In the genomic region with DNA sequence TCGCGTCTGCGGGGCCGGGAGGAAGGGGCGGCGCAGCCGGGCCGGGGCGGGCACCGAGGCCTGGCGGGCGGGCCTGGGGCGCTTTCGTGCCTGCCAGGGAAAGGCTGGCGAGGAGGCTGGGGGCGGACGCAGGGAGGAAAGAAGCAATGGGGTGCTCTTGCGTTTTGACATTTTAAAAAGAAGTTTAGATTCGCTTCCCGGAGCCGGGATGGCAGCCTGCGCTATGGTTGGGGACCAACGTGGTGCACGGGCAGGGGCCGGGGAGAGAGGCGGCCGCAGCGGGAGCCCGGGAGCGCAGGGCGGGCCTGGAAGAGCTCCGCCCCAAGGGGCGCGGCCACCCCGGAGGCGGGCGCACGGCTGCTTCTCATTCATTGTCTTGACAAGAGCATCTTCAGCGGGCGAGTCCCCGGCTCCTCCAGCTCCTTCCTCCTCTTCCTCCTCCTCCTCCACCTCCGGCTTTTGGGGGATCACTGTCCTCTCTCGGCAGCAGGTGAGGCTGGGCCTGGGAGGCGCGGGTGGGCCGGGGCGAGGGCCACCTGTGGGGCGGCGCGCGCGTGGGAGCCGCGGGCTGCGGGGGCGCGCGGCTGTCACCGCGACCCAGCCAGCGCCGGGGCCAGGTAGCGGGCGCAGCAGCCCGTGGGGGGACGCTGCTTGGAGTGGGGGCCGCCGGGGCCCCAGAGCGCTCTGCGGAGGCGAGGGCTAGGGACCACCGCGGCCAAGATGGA, we compare ENCODE assay signal across 8 cellular contexts. TPM values are rescaled to one million over a fixed set of nuclear protein-coding genes. Genes with fewer than 3 reads are reported as not detected.
DNase-seq lines count a peak whose midpoint lies in the region; ATAC-seq and TF ChIP-seq lines count a peak whose summit lies in the region.

A gene (plus strand): TSS at position 367 of the 725 bp plus-strand sequence. CDS start 1,608 bp downstream, outside the sequence.

- POLR2A ChIA-PET in A673 (lab: Charles Lee; ENCODE audit: low non-redundant PET) = no interaction called here
- POLR2A ChIA-PET in activated CD4-positive, alpha-beta memory T cell treated with anti-CD3 and anti-CD28 coated beads for 36 hours (lab: Charles Lee) = interaction anchor here (0.8 to 2.7 kb wide), 10 partner anchors 60 to 247 kb away, joined by 3 to 10 read pairs (median 4); a partner anchor contains a TSS

- no peaks in the 10 kb centered on the region for H3K9me3 ChIP-seq in A673 (ENCODE audit: low read depth, low read length, poor library complexity, severe bottlenecking)

- no peaks in the 10 kb centered on the region for H3K9me3 Mint-ChIP-seq in activated CD4-positive, alpha-beta memory T cell treated with anti-CD3 and anti-CD28 coated beads for 36 hours
- H3K9me3 Mint-ChIP-seq in memory B cell = no peaks in the 10 kb centered on the region

- H3K27me3 Mint-ChIP-seq in activated CD4-positive, alpha-beta memory T cell treated with anti-CD3 and anti-CD28 coated beads for 36 hours = no peaks in the 10 kb centered on the region
- H3K27me3 Mint-ChIP-seq in memory B cell = no peaks in the 10 kb centered on the region

- H3K4me1 ChIP-seq in A673 (ENCODE audit: insufficient read depth, low read length, poor library complexity, severe bottlenecking) = no peaks in the 10 kb centered on the region

- H3K4me3 Mint-ChIP-seq in activated CD4-positive, alpha-beta memory T cell treated with anti-CD3 and anti-CD28 coated beads for 36 hours = peak within 1 kb of the TSS; percentile 100
- peak within 1 kb of the TSS; percentile 97 for H3K4me3 Mint-ChIP-seq in memory B cell

- peak within 1 kb of the TSS; percentile 59 for H3K4me3 ChIP-seq in A673 (ENCODE audit: low read depth, low read length, poor library complexity, severe bottlenecking)

- no TSS peak for BruUV-seq in A673 (replicated peaks; lab: Mats Ljungman, UMichigan)

- peak; percentile 87 for DNase-seq in A673 (ENCODE audit: low spot score)
- peak; percentile 6 for DNase-seq in NCI-H748 treated with DMSO at 0.1 percent for 48 hours (lab: John Stamatoyannopoulos, UW)
- peak; percentile 92 for DNase-seq in activated CD4-positive, alpha-beta memory T cell treated with anti-CD3 and anti-CD28 coated beads for 36 hours
- peak; percentile 77 for DNase-seq in effector CD4-positive, alpha-beta T cell
- peak; percentile 75 to 84 for DNase-seq in memory B cell (ENCODE audit: low spot score in 2 of 2)
- DNase-seq in stimulated activated CD4-positive, alpha-beta T cell treated with anti-CD3 and anti-CD28 coated beads, TNF-alpha, amount 100 ng/mL, for 48 hours (ENCODE audit: low read depth in 3 of 3) = peak; percentile 74 to 88 (median 76)

- peaks cover 24% of the 10 kb centered on the region for H3K4me1 Mint-ChIP-seq in activated CD4-positive, alpha-beta memory T cell treated with anti-CD3 and anti-CD28 coated beads for 36 hours (ENCODE audit: low read depth)
- H3K4me1 Mint-ChIP-seq in memory B cell = peaks cover 29% of the 10 kb centered on the region

- ATAC-seq in GM18520 (IDR thresholded peaks at IDR 0.05; ENCODE audit: unreplicated experiment) (peak; percentile 33), HG03196 (IDR thresholded peaks at IDR 0.05; ENCODE audit: unreplicated experiment) (peak; percentile 38), memory B cell (ENCODE audit: low read depth) (peak; percentile 60)

- no peak for TF ChIP-seq CTCF in A673 (conservative IDR thresholded peaks at IDR 0.05; ENCODE audit: low read depth, low read length)

- peak within 1 kb of the TSS; percentile 67 for H3K27ac ChIP-seq in A673 (ENCODE audit: low read depth, low read length, poor library complexity, severe bottlenecking)

- H3K36me3 Mint-ChIP-seq in activated CD4-positive, alpha-beta memory T cell treated with anti-CD3 and anti-CD28 coated beads for 36 hours = peaks cover 40% of the 10 kb centered on the region
- peaks cover 23% of the 10 kb centered on the region for H3K36me3 Mint-ChIP-seq in memory B cell

- H3K27ac Mint-ChIP-seq in activated CD4-positive, alpha-beta memory T cell treated with anti-CD3 and anti-CD28 coated beads for 36 hours = peak within 1 kb of the TSS; percentile 100
- peak within 1 kb of the TSS; percentile 96 for H3K27ac Mint-ChIP-seq in memory B cell

- no peaks in the 10 kb centered on the region for H3K36me3 ChIP-seq in A673 (ENCODE audit: insufficient read depth, low read length, poor library complexity, severe bottlenecking)

- CTCF ChIA-PET in A673 (lab: Charles Lee) = interaction anchor here (0.5 to 0.9 kb wide), 2 partner anchors 71 to 414 kb away, joined by 3 read pairs; no protein-coding TSS in a partner anchor
- CTCF ChIA-PET in activated CD4-positive, alpha-beta memory T cell treated with anti-CD3 and anti-CD28 coated beads for 36 hours (lab: Charles Lee) = interaction anchor here (1.5 to 4.3 kb wide), 4 partner anchors 40 to 226 kb away, joined by 3 to 32 read pairs (median 7); a partner anchor contains a TSS

- intact Hi-C loops in A673 (cut with micrococcal nuclease; ENCODE audit: unreplicated experiment) = no loop called here
- intact Hi-C loops in activated CD4-positive, alpha-beta memory T cell treated with anti-CD3 and anti-CD28 coated beads for 36 hours (cut with micrococcal nuclease) = no loop called here

- H3K27me3 ChIP-seq in A673 (replicated peaks; ENCODE audit: insufficient read depth, low read depth, low read length, poor library complexity) = no peaks in the 10 kb centered on the region

RNA-seq across cellular contexts. Expression of the gene that starts here (rescaled TPM):
- 4.6 and 7.0 TPM in 2 replicates for total RNA-seq in A673 (2021)
- 1,000 to 10,000 TPM; 1,027 to 1,051 TPM for total RNA-seq in activated CD4-positive, alpha-beta memory T cell treated with anti-CD3 and anti-CD28 coated beads for 36 hours

Comparison
In these comparisons a context has a peak if more than half of its experiments do, and no peak if none do; other contexts are left out.
1. Peak in every context shown above with its lines: DNase-seq, ATAC-seq, H3K4me3 ChIP-seq and H3K27ac ChIP-seq.
2. RNA of the gene that starts here (total RNA-seq): 1,027 to 1,051 TPM in activated CD4-positive, alpha-beta memory T cell treated with anti-CD3 and anti-CD28 coated beads for 36 hours; 4.6 to 7.0 TPM in A673; every median in the first group is over 100 times any median in the second.
3. DNase-seq: peak in every context shown above with its lines; median percentile 92 in activated CD4-positive, alpha-beta memory T cell treated with anti-CD3 and anti-CD28 coated beads for 36 hours; 87 in A673; 80 in memory B cell; 77 in effector CD4-positive, alpha-beta T cell; 76 in stimulated activated CD4-positive, alpha-beta T cell treated with anti-CD3 and anti-CD28 coated beads, TNF-alpha, amount 100 ng/mL, for 48 hours; 6 in NCI-H748 treated with DMSO at 0.1 percent for 48 hours.